In genomic region chr2:231706731-231707624, GRCh38 we compare ENCODE assay signal across 1 cellular context.
A peak's percentile ranks its signal among the peaks of the same experiment; 100 is the strongest.
TF ChIP-seq lines count a peak whose summit lies in the region.

No MANE protein-coding gene starts in this region.

TF ChIP-seq in HepG2, 621 proteins besides CTCF, POLR2A, EP300 and RAD21 (continued from another document and continues in another):
- TF ChIP-seq, protein P1, sequence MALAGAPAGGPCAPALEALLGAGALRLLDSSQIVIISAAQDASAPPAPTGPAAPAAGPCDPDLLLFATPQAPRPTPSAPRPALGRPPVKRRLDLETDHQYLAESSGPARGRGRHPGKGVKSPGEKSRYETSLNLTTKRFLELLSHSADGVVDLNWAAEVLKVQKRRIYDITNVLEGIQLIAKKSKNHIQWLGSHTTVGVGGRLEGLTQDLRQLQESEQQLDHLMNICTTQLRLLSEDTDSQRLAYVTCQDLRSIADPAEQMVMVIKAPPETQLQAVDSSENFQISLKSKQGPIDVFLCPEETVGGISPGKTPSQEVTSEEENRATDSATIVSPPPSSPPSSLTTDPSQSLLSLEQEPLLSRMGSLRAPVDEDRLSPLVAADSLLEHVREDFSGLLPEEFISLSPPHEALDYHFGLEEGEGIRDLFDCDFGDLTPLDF (CRISPR knock-in tag; IDR thresholded peaks at IDR 0.05), result peak; percentile 96
- TF ChIP-seq ZBTB1 (CRISPR knock-in tag; IDR thresholded peaks at IDR 0.05; ENCODE audit: borderline replicate concordance) (no peak), ZNF510 (CRISPR knock-in tag; IDR thresholded peaks at IDR 0.05; ENCODE audit: low read depth) (no peak), ZNF639 (CRISPR knock-in tag; conservative IDR thresholded peaks at IDR 0.05) (no peak), FIP1L1 (IDR thresholded peaks at IDR 0.05; ENCODE audit: borderline replicate concordance, insufficient read depth, low read depth, low read length) (no peak), NCOR1 (IDR thresholded peaks at IDR 0.05; ENCODE audit: borderline replicate concordance, low read length) (0 out of 2 replicates have a peak, but pooled peaks have one; percentile 18), YY1 (IDR thresholded peaks at IDR 0.05; ENCODE audit: insufficient read depth, insufficient replicate concordance, low read depth, low read length) (peak; percentile 99), PCBP2 (optimal IDR thresholded peaks at IDR 0.05; ENCODE audit: low read depth, low read length, poor library complexity, severe bottlenecking) (no peak), KMT2A (CRISPR knock-in tag; IDR thresholded peaks at IDR 0.05) (peak; percentile 54; the same call in 1 of the 2 replicates), IRF2 (CRISPR knock-in tag; IDR thresholded peaks at IDR 0.05) (peak; percentile 13; the same call in 1 of the 2 replicates), JARID2 (CRISPR knock-in tag; IDR thresholded peaks at IDR 0.05; ENCODE audit: insufficient replicate concordance) (no peak), ZNF549 (CRISPR knock-in tag; IDR thresholded peaks at IDR 0.05) (no peak), ZNF768 (CRISPR knock-in tag; IDR thresholded peaks at IDR 0.05) (peak; percentile 44), RNF2 (conservative IDR thresholded peaks at IDR 0.05; ENCODE audit: low read depth) (no peak), RAD51 (IDR thresholded peaks at IDR 0.05; ENCODE audit: borderline replicate concordance) (no peak), ATM (IDR thresholded peaks at IDR 0.05; ENCODE audit: borderline replicate concordance) (no peak), TBL1XR1 (IDR thresholded peaks at IDR 0.05; ENCODE audit: borderline replicate concordance, low read length, partially characterized antibody) (peak; percentile 15), NR2F6 (IDR thresholded peaks at IDR 0.05) (peak; percentile 19; the same call in 1 of the 2 replicates), NR2F6 (CRISPR knock-in tag; IDR thresholded peaks at IDR 0.05) (no peak), ISL2 (CRISPR knock-in tag; IDR thresholded peaks at IDR 0.05) (peak; percentile 35; the same call in 1 of the 2 replicates), ZNF350 (CRISPR knock-in tag; IDR thresholded peaks at IDR 0.05; ENCODE audit: borderline replicate concordance, low read depth) (peak; percentile 92; the same call in 1 of the 2 replicates), CCAR2 (optimal IDR thresholded peaks at IDR 0.05; ENCODE audit: low read depth, low read length) (no peak), HNF4G (IDR thresholded peaks at IDR 0.05; ENCODE audit: borderline replicate concordance, low read depth, low read length) (peak; percentile 47; the same call in 1 of the 2 replicates), HNF4G (CRISPR knock-in tag; IDR thresholded peaks at IDR 0.05; ENCODE audit: borderline replicate concordance, low read depth) (no peak), TAF15 (IDR thresholded peaks at IDR 0.05; ENCODE audit: low read depth, low read length, poor library complexity, severe bottlenecking) (no peak), U2AF2 (IDR thresholded peaks at IDR 0.05; ENCODE audit: low read depth, low read length) (no peak), FUBP1 (CRISPR knock-in tag; IDR thresholded peaks at IDR 0.05; ENCODE audit: borderline replicate concordance) (no peak), ZNF292 (CRISPR knock-in tag; IDR thresholded peaks at IDR 0.05; ENCODE audit: borderline replicate concordance, low read depth) (no peak), SNAPC5 (CRISPR knock-in tag; IDR thresholded peaks at IDR 0.05; ENCODE audit: borderline replicate concordance) (no peak), HDAC2 (CRISPR knock-in tag; IDR thresholded peaks at IDR 0.05) (peak; percentile 56; the same call in 1 of the 2 replicates), PAWR (CRISPR knock-in tag; IDR thresholded peaks at IDR 0.05; ENCODE audit: borderline replicate concordance) (no peak), STAG1 (CRISPR knock-in tag; IDR thresholded peaks at IDR 0.05) (no peak), TCF7 (IDR thresholded peaks at IDR 0.05; ENCODE audit: low read depth) (no peak), ZNF564 (CRISPR knock-in tag; IDR thresholded peaks at IDR 0.05) (peak; percentile 78; the same call in 1 of the 2 replicates), ZNF7 (CRISPR knock-in tag; IDR thresholded peaks at IDR 0.05) (no peak; the same call in 1 of the 2 replicates), TARDBP (CRISPR knock-in tag; IDR thresholded peaks at IDR 0.05) (no peak), CCDC6 (CRISPR knock-in tag; IDR thresholded peaks at IDR 0.05) (peak; percentile 93), KDM5A (IDR thresholded peaks at IDR 0.05; ENCODE audit: borderline replicate concordance, low read length) (no peak), ZNF225 (CRISPR knock-in tag; IDR thresholded peaks at IDR 0.05) (peak; percentile 7; the same call in 1 of the 2 replicates), YEATS4 (CRISPR knock-in tag; IDR thresholded peaks at IDR 0.05; ENCODE audit: borderline replicate concordance) (peak; percentile 88; the same call in 1 of the 2 replicates), ZBTB7A (CRISPR knock-in tag; IDR thresholded peaks at IDR 0.05) (0 out of 2 replicates have a peak, but pooled peaks have one; percentile 13), KLF6 (CRISPR knock-in tag; IDR thresholded peaks at IDR 0.05) (0 out of 2 replicates have a peak, but pooled peaks have one; percentile 38), KDM2A (CRISPR knock-in tag; IDR thresholded peaks at IDR 0.05; ENCODE audit: borderline replicate concordance, low read depth) (peak; percentile 40; the same call in 1 of the 2 replicates), FOXC1 (CRISPR knock-in tag; IDR thresholded peaks at IDR 0.05; ENCODE audit: borderline replicate concordance) (peak; percentile 73; the same call in 1 of the 2 replicates), KAT8 (CRISPR knock-in tag; IDR thresholded peaks at IDR 0.05) (peak; percentile 62; the same call in 1 of the 2 replicates), ZNF441 (CRISPR knock-in tag; IDR thresholded peaks at IDR 0.05; ENCODE audit: borderline replicate concordance) (no peak; the same call in 1 of the 2 replicates), HIVEP1 (CRISPR knock-in tag; IDR thresholded peaks at IDR 0.05) (peak; percentile 73; the same call in 1 of the 2 replicates), AHR (CRISPR knock-in tag; IDR thresholded peaks at IDR 0.05) (no peak), ZKSCAN1 (IDR thresholded peaks at IDR 0.05; ENCODE audit: low read length) (no peak), ZBTB37 (CRISPR knock-in tag; IDR thresholded peaks at IDR 0.05) (0 out of 2 replicates have a peak, but pooled peaks have one; percentile 40), CBX1 (IDR thresholded peaks at IDR 0.05; ENCODE audit: low read depth) (no peak), ZNF33A (CRISPR knock-in tag; IDR thresholded peaks at IDR 0.05; ENCODE audit: borderline replicate concordance) (no peak), ZFP36L1 (CRISPR knock-in tag; IDR thresholded peaks at IDR 0.05) (no peak), SOX5 (CRISPR knock-in tag; IDR thresholded peaks at IDR 0.05; ENCODE audit: borderline replicate concordance) (peak; percentile 52; the same call in 1 of the 2 replicates), ELF1 (CRISPR knock-in tag; IDR thresholded peaks at IDR 0.05) (peak; percentile 89), MXD4 (CRISPR knock-in tag; IDR thresholded peaks at IDR 0.05) (no peak; the same call in 1 of the 2 replicates), ONECUT2 (CRISPR knock-in tag; IDR thresholded peaks at IDR 0.05) (no peak), ZNF224 (CRISPR knock-in tag; IDR thresholded peaks at IDR 0.05) (peak; percentile 39; the same call in 1 of the 2 replicates), SSRP1 (CRISPR knock-in tag; IDR thresholded peaks at IDR 0.05) (no peak), ZNF556 (CRISPR knock-in tag; IDR thresholded peaks at IDR 0.05; ENCODE audit: borderline replicate concordance) (peak; percentile 65; the same call in 1 of the 2 replicates), ZNF850 (CRISPR knock-in tag; conservative IDR thresholded peaks at IDR 0.05) (no peak), ZNF44 (CRISPR knock-in tag; IDR thresholded peaks at IDR 0.05) (no peak; the same call in none of the 2 replicates)
- TF ChIP-seq, protein P2, sequence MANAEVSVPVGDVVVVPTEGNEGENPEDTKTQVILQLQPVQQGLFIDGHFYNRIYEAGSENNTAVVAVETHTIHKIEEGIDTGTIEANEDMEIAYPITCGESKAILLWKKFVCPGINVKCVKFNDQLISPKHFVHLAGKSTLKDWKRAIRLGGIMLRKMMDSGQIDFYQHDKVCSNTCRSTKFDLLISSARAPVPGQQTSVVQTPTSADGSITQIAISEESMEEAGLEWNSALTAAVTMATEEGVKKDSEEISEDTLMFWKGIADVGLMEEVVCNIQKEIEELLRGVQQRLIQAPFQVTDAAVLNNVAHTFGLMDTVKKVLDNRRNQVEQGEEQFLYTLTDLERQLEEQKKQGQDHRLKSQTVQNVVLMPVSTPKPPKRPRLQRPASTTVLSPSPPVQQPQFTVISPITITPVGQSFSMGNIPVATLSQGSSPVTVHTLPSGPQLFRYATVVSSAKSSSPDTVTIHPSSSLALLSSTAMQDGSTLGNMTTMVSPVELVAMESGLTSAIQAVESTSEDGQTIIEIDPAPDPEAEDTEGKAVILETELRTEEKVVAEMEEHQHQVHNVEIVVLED (CRISPR knock-in tag; IDR thresholded peaks at IDR 0.05; ENCODE audit: borderline replicate concordance), result peak; percentile 78; the same call in 1 of the 2 replicates
- TF ChIP-seq, protein P3, sequence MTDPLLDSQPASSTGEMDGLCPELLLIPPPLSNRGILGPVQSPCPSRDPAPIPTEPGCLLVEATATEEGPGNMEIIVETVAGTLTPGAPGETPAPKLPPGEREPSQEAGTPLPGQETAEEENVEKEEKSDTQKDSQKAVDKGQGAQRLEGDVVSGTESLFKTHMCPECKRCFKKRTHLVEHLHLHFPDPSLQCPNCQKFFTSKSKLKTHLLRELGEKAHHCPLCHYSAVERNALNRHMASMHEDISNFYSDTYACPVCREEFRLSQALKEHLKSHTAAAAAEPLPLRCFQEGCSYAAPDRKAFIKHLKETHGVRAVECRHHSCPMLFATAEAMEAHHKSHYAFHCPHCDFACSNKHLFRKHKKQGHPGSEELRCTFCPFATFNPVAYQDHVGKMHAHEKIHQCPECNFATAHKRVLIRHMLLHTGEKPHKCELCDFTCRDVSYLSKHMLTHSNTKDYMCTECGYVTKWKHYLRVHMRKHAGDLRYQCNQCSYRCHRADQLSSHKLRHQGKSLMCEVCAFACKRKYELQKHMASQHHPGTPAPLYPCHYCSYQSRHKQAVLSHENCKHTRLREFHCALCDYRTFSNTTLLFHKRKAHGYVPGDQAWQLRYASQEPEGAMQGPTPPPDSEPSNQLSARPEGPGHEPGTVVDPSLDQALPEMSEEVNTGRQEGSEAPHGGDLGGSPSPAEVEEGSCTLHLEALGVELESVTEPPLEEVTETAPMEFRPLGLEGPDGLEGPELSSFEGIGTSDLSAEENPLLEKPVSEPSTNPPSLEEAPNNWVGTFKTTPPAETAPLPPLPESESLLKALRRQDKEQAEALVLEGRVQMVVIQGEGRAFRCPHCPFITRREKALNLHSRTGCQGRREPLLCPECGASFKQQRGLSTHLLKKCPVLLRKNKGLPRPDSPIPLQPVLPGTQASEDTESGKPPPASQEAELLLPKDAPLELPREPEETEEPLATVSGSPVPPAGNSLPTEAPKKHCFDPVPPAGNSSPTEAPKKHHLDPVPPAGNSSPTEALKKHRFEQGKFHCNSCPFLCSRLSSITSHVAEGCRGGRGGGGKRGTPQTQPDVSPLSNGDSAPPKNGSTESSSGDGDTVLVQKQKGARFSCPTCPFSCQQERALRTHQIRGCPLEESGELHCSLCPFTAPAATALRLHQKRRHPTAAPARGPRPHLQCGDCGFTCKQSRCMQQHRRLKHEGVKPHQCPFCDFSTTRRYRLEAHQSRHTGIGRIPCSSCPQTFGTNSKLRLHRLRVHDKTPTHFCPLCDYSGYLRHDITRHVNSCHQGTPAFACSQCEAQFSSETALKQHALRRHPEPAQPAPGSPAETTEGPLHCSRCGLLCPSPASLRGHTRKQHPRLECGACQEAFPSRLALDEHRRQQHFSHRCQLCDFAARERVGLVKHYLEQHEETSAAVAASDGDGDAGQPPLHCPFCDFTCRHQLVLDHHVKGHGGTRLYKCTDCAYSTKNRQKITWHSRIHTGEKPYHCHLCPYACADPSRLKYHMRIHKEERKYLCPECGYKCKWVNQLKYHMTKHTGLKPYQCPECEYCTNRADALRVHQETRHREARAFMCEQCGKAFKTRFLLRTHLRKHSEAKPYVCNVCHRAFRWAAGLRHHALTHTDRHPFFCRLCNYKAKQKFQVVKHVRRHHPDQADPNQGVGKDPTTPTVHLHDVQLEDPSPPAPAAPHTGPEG (CRISPR knock-in tag; IDR thresholded peaks at IDR 0.05), result peak; percentile 57; the same call in 1 of the 2 replicates
